Comparison of ENCODE assay signal across 8 cellular contexts in the genomic region with DNA sequence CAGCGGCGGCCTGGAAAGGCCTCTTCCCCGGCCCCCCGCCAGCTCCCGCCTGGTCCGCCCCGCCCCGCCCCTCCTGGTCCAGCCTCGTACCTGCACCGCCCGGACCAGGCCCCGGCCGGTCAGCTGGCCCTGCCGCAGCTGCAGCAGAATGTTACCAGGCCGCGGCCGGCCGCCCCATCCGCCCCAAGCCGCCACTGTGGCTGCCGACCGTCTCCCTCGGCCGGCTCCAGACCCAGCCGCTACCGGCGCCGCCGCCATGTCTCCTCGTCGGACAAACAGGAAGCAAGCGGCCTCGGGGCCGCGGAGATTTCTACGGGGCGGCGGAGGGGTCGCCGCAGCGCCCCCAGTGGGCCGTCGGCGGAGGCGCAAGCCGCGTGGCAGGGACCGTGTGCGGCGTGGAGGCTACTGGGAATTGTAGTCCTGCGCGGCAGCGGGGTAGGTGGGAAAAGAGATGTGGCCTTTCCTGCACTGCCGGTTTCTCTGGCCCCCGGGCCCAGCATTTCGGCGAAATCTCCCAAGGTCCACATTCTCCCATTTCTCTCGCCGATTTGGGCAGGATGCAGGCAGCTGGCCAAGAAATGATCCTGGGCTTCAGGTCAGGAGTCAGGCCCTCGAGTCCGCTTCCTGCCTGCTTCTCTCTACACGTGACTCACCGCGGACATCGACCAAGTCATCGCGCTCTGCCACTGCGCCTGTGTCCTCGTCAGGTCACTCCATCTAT. TPM values are rescaled to one million over a fixed set of nuclear protein-coding genes. Genes with fewer than 3 reads are reported as not detected.
A peak's percentile ranks its signal among the peaks of the same experiment; 100 is the strongest.
DNase-seq lines count a peak whose midpoint lies in the region; ATAC-seq and TF ChIP-seq lines count a peak whose summit lies in the region.

A gene with protein sequence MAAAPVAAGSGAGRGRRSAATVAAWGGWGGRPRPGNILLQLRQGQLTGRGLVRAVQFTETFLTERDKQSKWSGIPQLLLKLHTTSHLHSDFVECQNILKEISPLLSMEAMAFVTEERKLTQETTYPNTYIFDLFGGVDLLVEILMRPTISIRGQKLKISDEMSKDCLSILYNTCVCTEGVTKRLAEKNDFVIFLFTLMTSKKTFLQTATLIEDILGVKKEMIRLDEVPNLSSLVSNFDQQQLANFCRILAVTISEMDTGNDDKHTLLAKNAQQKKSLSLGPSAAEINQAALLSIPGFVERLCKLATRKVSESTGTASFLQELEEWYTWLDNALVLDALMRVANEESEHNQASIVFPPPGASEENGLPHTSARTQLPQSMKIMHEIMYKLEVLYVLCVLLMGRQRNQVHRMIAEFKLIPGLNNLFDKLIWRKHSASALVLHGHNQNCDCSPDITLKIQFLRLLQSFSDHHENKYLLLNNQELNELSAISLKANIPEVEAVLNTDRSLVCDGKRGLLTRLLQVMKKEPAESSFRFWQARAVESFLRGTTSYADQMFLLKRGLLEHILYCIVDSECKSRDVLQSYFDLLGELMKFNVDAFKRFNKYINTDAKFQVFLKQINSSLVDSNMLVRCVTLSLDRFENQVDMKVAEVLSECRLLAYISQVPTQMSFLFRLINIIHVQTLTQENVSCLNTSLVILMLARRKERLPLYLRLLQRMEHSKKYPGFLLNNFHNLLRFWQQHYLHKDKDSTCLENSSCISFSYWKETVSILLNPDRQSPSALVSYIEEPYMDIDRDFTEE (minus strand): TSS at position 284 of the 721 bp plus-strand sequence. CDS start 26 bp downstream, at position 258.

- H3K27ac Mint-ChIP-seq in T-cell = peak within 1 kb of the TSS; percentile 92 to 95

- H3K36me3 ChIP-seq in adrenal gland (replicated peaks in 1 of 2) (peaks cover 0 to 5% of the 10 kb centered on the region in 2 donors), prostate gland (no peaks in the 10 kb centered on the region), urinary bladder (ENCODE audit: insufficient read depth) (no peaks in the 10 kb centered on the region)

- H3K4me3 ChIP-seq in adrenal gland (peak within 1 kb of the TSS; percentile 28 to 97 (median 86)), prostate gland (peak within 1 kb of the TSS; percentile 71 to 96), urinary bladder (ENCODE audit: low read depth, low read length) (peak within 1 kb of the TSS; percentile 78)

- DNase-seq in NCI-H1105 (lab: John Stamatoyannopoulos, UW) = peak; percentile 89
- peak; percentile 77 to 90 (median 85) for DNase-seq in T-cell
- peak; percentile 85 to 94 (median 89) for DNase-seq in adrenal gland
- DNase-seq in left cardiac atrium = peak; percentile 92
- DNase-seq in prostate gland (ENCODE audit: low spot score) = peak; percentile 81

- H3K4me1 ChIP-seq in adrenal gland (replicated peaks in 1 of 2) = peaks cover 26 to 46% of the 10 kb centered on the region in 2 donors
- peaks cover 3% of the 10 kb centered on the region for H3K4me1 ChIP-seq in prostate gland (replicated peaks)
- H3K4me1 ChIP-seq in urinary bladder (ENCODE audit: insufficient read depth) = no peaks in the 10 kb centered on the region

- 0 to 1% (median 0%) methylated on average over 1 to 69 of the region's 69 CpGs for WGBS in adrenal gland, 4 donors
- WGBS in prostate gland = 2% methylated on average over 68 of the region's 69 CpGs
- whole genome bisulfite sequencing in urinary bladder = 2% methylated on average over 69 of the region's 69 CpGs

- peaks cover 5% of the 10 kb centered on the region for H3K36me3 Mint-ChIP-seq in T-cell

- peak; percentile 96 for ATAC-seq in HG02642 (IDR thresholded peaks at IDR 0.05; ENCODE audit: poor library complexity, unreplicated experiment)
- ATAC-seq in T-cell (replicated peaks in 1 of 4) = peak; percentile 97 to 99 (median 97)
- ATAC-seq in left cardiac atrium = peak; percentile 96

- H3K9me3 ChIP-seq in adrenal gland (replicated peaks in 1 of 3) (no peaks in the 10 kb centered on the region), prostate gland (no peaks in the 10 kb centered on the region)

- H3K27me3 Mint-ChIP-seq in T-cell = no peaks in the 10 kb centered on the region

- H3K9me3 Mint-ChIP-seq in T-cell = no peaks in the 10 kb centered on the region

- peak within 1 kb of the TSS; percentile 86 to 98 (median 87) for H3K4me3 Mint-ChIP-seq in T-cell

- intact Hi-C loops in adrenal gland (cut with DNase I) (loop anchor here in 1 of 2 donors (5.0 kb wide), 1 partner anchor 220 kb away; a partner anchor contains a TSS), left cardiac atrium (cut with DNase I) (loop anchor here (10.0 kb wide), 3 partner anchors 112 to 218 kb away; a partner anchor contains a TSS), prostate gland (cut with DNase I) (loop anchor here (1.0 to 5.0 kb wide), 2 partner anchors 115 to 218 kb away; no protein-coding TSS in a partner anchor)

- TF ChIP-seq CTCF in GM12874 (IDR thresholded peaks at IDR 0.05; ENCODE audit: insufficient read depth, low read depth, low read length) (peak; percentile 99), adrenal gland (IDR thresholded peaks at IDR 0.05) (peak; percentile 82 to 99 (median 92)), prostate gland (IDR thresholded peaks at IDR 0.05) (peak; percentile 97 to 99 (median 98))

- POLR2A ChIA-PET in T-cell (lab: Charles Lee) = interaction anchor here in 1 of 2 donors (0.6 kb wide), 1 partner anchor 1681 kb away, joined by 6 read pairs; no protein-coding TSS in a partner anchor

- TF ChIP-seq POLR2A in adrenal gland (IDR thresholded peaks at IDR 0.05) (peak; percentile 66 to 80), prostate gland (IDR thresholded peaks at IDR 0.05) (peak; percentile 83)

- CTCF ChIA-PET in T-cell (lab: Charles Lee) = interaction anchor here in 1 of 2 donors (0.5 to 4.0 kb wide), 4 partner anchors 13 to 228 kb away, joined by 3 to 61 read pairs (median 4); a partner anchor contains a TSS

- H3K27ac ChIP-seq in adrenal gland = peak within 1 kb of the TSS; percentile 74 to 95 (median 93)
- peak within 1 kb of the TSS; percentile 94 for H3K27ac ChIP-seq in prostate gland
- H3K27ac ChIP-seq in urinary bladder (ENCODE audit: low read depth) = peak within 1 kb of the TSS; percentile 92

- H3K27me3 ChIP-seq in adrenal gland (no peaks in the 10 kb centered on the region), prostate gland (replicated peaks; ENCODE audit: insufficient read depth) (no peaks in the 10 kb centered on the region)

- H3K4me1 Mint-ChIP-seq in T-cell = peaks cover 40 to 51% (median 51%) of the 10 kb centered on the region in 3 donors

RNA-seq across cellular contexts. Expression of the gene that starts here (rescaled TPM):
- 10 to 100 TPM; 56.3 to 65.5 (median 63.5) TPM for total RNA-seq in T-cell
- 10 to 100 TPM; 68.3 to 87.2 (median 81.2) TPM for total RNA-seq in adrenal gland
- 10 to 100 TPM; 50.2 to 68.5 (median 56.2) TPM for polyA plus RNA-seq in adrenal gland
- 10 to 100 TPM; 32.6 to 47.1 TPM for total RNA-seq in left cardiac atrium
- total RNA-seq in prostate gland = 10 to 100 TPM; 65.4 to 76.6 TPM
- 52.3 TPM for total RNA-seq in urinary bladder
- polyA plus RNA-seq in urinary bladder = 40.0 TPM

Comparison
In these comparisons a context has a peak if more than half of its experiments do, and no peak if none do; other contexts are left out.
1. Peak in every context shown above with its lines: DNase-seq, ATAC-seq, H3K4me3 ChIP-seq and H3K27ac ChIP-seq.